ENCODE assay signal across 19 cellular contexts in genomic region chr19:4035018-4035566, GRCh38.
"Had no signal": no experiment of that assay in that cellular context is flagged by ENCODE, and none has a peak within 500 bp of the region (broad histone marks: within the 10 kb centered on the region; RNA-seq: fewer than 3 reads in every experiment).

No MANE protein-coding gene starts in this region.

- ATAC-seq: activated CD4-positive, CD25-positive, alpha-beta regulatory T cell treated with anti-CD3 and anti-CD28 coated beads, Interleukin-2, amount 50 U/mL, for 24 hours; stimulated activated naive CD8-positive, alpha-beta T cell treated with anti-CD3 and anti-CD28 coated beads, Interleukin-15, Interleukin-2, amounts not matched to agents 100 U/mL and 50 U/mL, for 24 hours had no signal

- H3K4me3 ChIP-seq: esophagus squamous epithelium, ovary, testis had no signal

- H3K9me3 ChIP-seq: esophagus squamous epithelium, ovary, testis had no signal

- DNase-seq: activated CD4-positive, alpha-beta T cell treated with anti-CD3 and anti-CD28 coated beads, Interleukin-2, amount 50 U/mL, for 48 hours; activated CD8-positive, alpha-beta memory T cell treated with anti-CD3 and anti-CD28 coated beads, Interleukin-2, amount 50 U/mL, for 48 hours; activated naive CD4-positive, alpha-beta T cell treated with Interleukin-2 at 50 U/mL for 16 hours; brain microvascular endothelial cell; cerebellar nuclear complex; esophagus squamous epithelium; foreskin fibroblast; glutamatergic neuron; immature natural killer cell; left cardiac atrium; mammary epithelial cell; natural killer cell; ovary; stimulated activated CD4-positive, alpha-beta T cell treated with anti-CD3 and anti-CD28 coated beads, Interleukin-12 subunit alpha, Interleukin-12 subunit beta, amount 100 ng/mL, for 4 hours; stimulated activated naive CD8-positive, alpha-beta T cell treated with anti-CD3 and anti-CD28 coated beads, Interleukin-15, Interleukin-2, amounts not matched to agents 100 U/mL and 50 U/mL, for 24 hours; SW 1271; testis had no signal

- H3K4me3 Mint-ChIP-seq: immature natural killer cell; natural killer cell; T-helper 2 cell treated with Interferon-gamma antibody and Interleukin-4, amounts not matched to agents 5 μg/mL and 100 μg/mL, for 36 hours had no signal

- H3K4me1 ChIP-seq: esophagus squamous epithelium had no signal

- H3K27ac ChIP-seq: brain microvascular endothelial cell, esophagus squamous epithelium, ovary had no signal

- H3K27ac Mint-ChIP-seq: natural killer cell; T-helper 2 cell treated with Interferon-gamma antibody and Interleukin-4, amounts not matched to agents 5 μg/mL and 100 μg/mL, for 36 hours had no signal

- H3K27me3 ChIP-seq: brain microvascular endothelial cell, esophagus squamous epithelium, ovary, testis had no signal

- H3K36me3 Mint-ChIP-seq: immature natural killer cell, natural killer cell had no signal

- H3K9me3 Mint-ChIP-seq: immature natural killer cell; natural killer cell; T-helper 2 cell treated with Interferon-gamma antibody and Interleukin-4, amounts not matched to agents 5 μg/mL and 100 μg/mL, for 36 hours had no signal

- H3K36me3 ChIP-seq: ovary had no signal
